In genomic region chr17:17880577-17881196, GRCh38 we compare ENCODE assay signal across 22 cellular contexts. TPM values are rescaled to one million over a fixed set of nuclear protein-coding genes. Genes with fewer than 3 reads are reported as not detected.
DNase-seq lines count a peak whose midpoint lies in the region; ATAC-seq and TF ChIP-seq lines count a peak whose summit lies in the region.
"Had no signal": no experiment of that assay in that cellular context is flagged by ENCODE, and none has a peak within 500 bp of the region (broad histone marks: within the 10 kb centered on the region; RNA-seq: fewer than 3 reads in every experiment).

No MANE protein-coding gene starts in this region.

- no peaks in the 10 kb centered on the region for H3K4me1 Mint-ChIP-seq in activated T-helper 1 cell treated with anti-CD3 and anti-CD28 coated beads, Interleukin-12 subunit alpha, Interleukin-12 subunit beta, Interleukin-2, Interleukin-4 antibody, amounts not matched to agents 30 ng/mL and 10 ng/mL and 1 ng/mL, durations not matched to agents 14 hours and 24 hours and 36 hours (ENCODE audit: low read depth)
- no peaks in the 10 kb centered on the region for H3K4me1 Mint-ChIP-seq in stimulated activated effector memory CD8-positive, alpha-beta T cell treated with anti-CD3 and anti-CD28 coated beads, Interleukin-12 subunit alpha, Interleukin-12 subunit beta, amount 100 ng/mL, for 72 hours

- H3K4me3 Mint-ChIP-seq in activated T-helper 1 cell treated with anti-CD3 and anti-CD28 coated beads, Interleukin-12 subunit alpha, Interleukin-12 subunit beta, Interleukin-2, Interleukin-4 antibody, amounts not matched to agents 30 ng/mL and 10 ng/mL and 1 ng/mL, durations not matched to agents 14 hours and 24 hours and 36 hours, result no peak overlapping the region
- no peak overlapping the region for H3K4me3 Mint-ChIP-seq in stimulated activated effector memory CD8-positive, alpha-beta T cell treated with anti-CD3 and anti-CD28 coated beads, Interleukin-12 subunit alpha, Interleukin-12 subunit beta, amount 100 ng/mL, for 72 hours
- H3K4me3 Mint-ChIP-seq: CD4-positive, alpha-beta memory T cell had no signal

- peak overlapping the region; percentile 5 for H3K27ac Mint-ChIP-seq in activated T-helper 1 cell treated with anti-CD3 and anti-CD28 coated beads, Interleukin-12 subunit alpha, Interleukin-12 subunit beta, Interleukin-2, Interleukin-4 antibody, amounts not matched to agents 30 ng/mL and 10 ng/mL and 1 ng/mL, durations not matched to agents 14 hours and 24 hours and 36 hours
- H3K27ac Mint-ChIP-seq in stimulated activated effector memory CD8-positive, alpha-beta T cell treated with anti-CD3 and anti-CD28 coated beads, Interleukin-12 subunit alpha, Interleukin-12 subunit beta, amount 100 ng/mL, for 72 hours, result peak overlapping the region; percentile 71

- ATAC-seq in stimulated activated effector memory CD8-positive, alpha-beta T cell treated with anti-CD3 and anti-CD28 coated beads, Interleukin-12 subunit alpha, Interleukin-12 subunit beta, amount 100 ng/mL, for 72 hours, result no peak
- ATAC-seq: Panc1 had no signal

- peaks cover 1% of the 10 kb centered on the region for H3K27me3 Mint-ChIP-seq in activated T-helper 1 cell treated with anti-CD3 and anti-CD28 coated beads, Interleukin-12 subunit alpha, Interleukin-12 subunit beta, Interleukin-2, Interleukin-4 antibody, amounts not matched to agents 30 ng/mL and 10 ng/mL and 1 ng/mL, durations not matched to agents 14 hours and 24 hours and 36 hours (ENCODE audit: insufficient read depth)
- H3K27me3 Mint-ChIP-seq: CD4-positive, alpha-beta memory T cell had no signal

- DNase-seq in RWPE1 (ENCODE audit: low spot score), result no peak
- no peak for DNase-seq in activated T-helper 1 cell treated with anti-CD3 and anti-CD28 coated beads, Interleukin-12 subunit alpha, Interleukin-12 subunit beta, Interleukin-2, Interleukin-4 antibody, amounts not matched to agents 30 ng/mL and 10 ng/mL and 1 ng/mL, durations not matched to agents 14 hours and 24 hours and 36 hours (ENCODE audit: low spot score)
- peak; percentile 47 for DNase-seq in ecto neural progenitor cell (ENCODE audit: low spot score)
- DNase-seq in stimulated activated effector memory CD8-positive, alpha-beta T cell treated with anti-CD3 and anti-CD28 coated beads, Interleukin-12 subunit alpha, Interleukin-12 subunit beta, amount 100 ng/mL, for 72 hours (ENCODE audit: low spot score in 2 of 2), result no peak
- DNase-seq in activated CD8-positive, alpha-beta memory T cell treated with anti-CD3 and anti-CD28 coated beads, Interleukin-2, amount 50 U/mL, for 4 hours, result no peak
- DNase-seq in SW480 (ENCODE audit: low spot score), result no peak
- DNase-seq in HT-29 (ENCODE audit: low spot score), result no peak
- DNase-seq: C1 segment of cervical spinal cord; CD4-positive, alpha-beta memory T cell; COR-L47; DMS53; IMR-90; KG1; MG63; NCI-H1417; NCI-H1694; NCI-H2029 treated with DMSO at 0.1 percent for 48 hours; NCI-H446 treated with DMSO at 0.1 percent for 48 hours; NCI-H526; SIG-M5 had no signal

- peak overlapping the region; percentile 47 for H3K27ac ChIP-seq in RWPE1
- H3K27ac ChIP-seq: SK-N-MC had no signal

- intact Hi-C loops in activated T-helper 1 cell treated with anti-CD3 and anti-CD28 coated beads, Interleukin-12 subunit alpha, Interleukin-12 subunit beta, Interleukin-2, Interleukin-4 antibody, amounts not matched to agents 30 ng/mL and 10 ng/mL and 1 ng/mL, durations not matched to agents 14 hours and 24 hours and 36 hours (cut with micrococcal nuclease), result no loop called here

- H3K9me3 Mint-ChIP-seq in activated T-helper 1 cell treated with anti-CD3 and anti-CD28 coated beads, Interleukin-12 subunit alpha, Interleukin-12 subunit beta, Interleukin-2, Interleukin-4 antibody, amounts not matched to agents 30 ng/mL and 10 ng/mL and 1 ng/mL, durations not matched to agents 14 hours and 24 hours and 36 hours, result no peaks in the 10 kb centered on the region
- no peaks in the 10 kb centered on the region for H3K9me3 Mint-ChIP-seq in stimulated activated effector memory CD8-positive, alpha-beta T cell treated with anti-CD3 and anti-CD28 coated beads, Interleukin-12 subunit alpha, Interleukin-12 subunit beta, amount 100 ng/mL, for 72 hours
- H3K9me3 Mint-ChIP-seq: CD4-positive, alpha-beta memory T cell had no signal

- POLR2A ChIA-PET in RWPE1 (lab: Yijun Ruan, JAX; ENCODE audit: low non-redundant PET), result no interaction called here

- no peak for TF ChIP-seq CTCF in RWPE1 (conservative IDR thresholded peaks at IDR 0.05; ENCODE audit: low read depth)

- peaks cover 8% of the 10 kb centered on the region for H3K36me3 Mint-ChIP-seq in activated T-helper 1 cell treated with anti-CD3 and anti-CD28 coated beads, Interleukin-12 subunit alpha, Interleukin-12 subunit beta, Interleukin-2, Interleukin-4 antibody, amounts not matched to agents 30 ng/mL and 10 ng/mL and 1 ng/mL, durations not matched to agents 14 hours and 24 hours and 36 hours (ENCODE audit: low read depth)
- H3K36me3 Mint-ChIP-seq in stimulated activated effector memory CD8-positive, alpha-beta T cell treated with anti-CD3 and anti-CD28 coated beads, Interleukin-12 subunit alpha, Interleukin-12 subunit beta, amount 100 ng/mL, for 72 hours, result peaks cover 42% of the 10 kb centered on the region

- CTCF ChIA-PET in RWPE1 (lab: Yijun Ruan, JAX), result interaction anchor here (1.1 kb wide), 1 partner anchor 38 kb away, joined by 3 read pairs; no protein-coding TSS in a partner anchor

RNA-seq across cellular contexts. Expression of gene SREBF1, which starts 43.9 kb away (rescaled TPM):
- total RNA-seq in activated T-helper 1 cell treated with anti-CD3 and anti-CD28 coated beads, Interleukin-12 subunit alpha, Interleukin-12 subunit beta, Interleukin-2, Interleukin-4 antibody, amounts not matched to agents 30 ng/mL and 10 ng/mL and 1 ng/mL, durations not matched to agents 14 hours and 24 hours and 36 hours, result 167 and 172 TPM in 2 replicates
- 296 and 304 TPM in 2 replicates for total RNA-seq in HT-29 (2014; rRNA removed; shearing (Covaris generic))
